1 cellular context compared by ENCODE assay signal in genomic region chr16:67666032-67666537, GRCh38.
TF ChIP-seq lines count a peak whose summit lies in the region.

No MANE protein-coding gene starts in this region.

TF ChIP-seq in HepG2, 621 proteins besides CTCF, POLR2A, EP300 and RAD21 (continued from another document and continues in another):
- TF ChIP-seq REST (IDR thresholded peaks at IDR 0.05; ENCODE audit: borderline replicate concordance in 1 of 2, low read depth in 1 of 2, low read length in 2 of 2) (no peak), EEA1 (CRISPR knock-in tag; IDR thresholded peaks at IDR 0.05; ENCODE audit: borderline replicate concordance) (no peak; the same call in 1 of the 2 replicates), EED (CRISPR knock-in tag; IDR thresholded peaks at IDR 0.05) (no peak), FOXM1 (CRISPR knock-in tag; IDR thresholded peaks at IDR 0.05) (no peak), NFKB2 (CRISPR knock-in tag; IDR thresholded peaks at IDR 0.05; ENCODE audit: borderline replicate concordance) (no peak; the same call in 1 of the 2 replicates), ZNF761 (CRISPR knock-in tag; conservative IDR thresholded peaks at IDR 0.05) (peak; percentile 94), ZNF841 (CRISPR knock-in tag; IDR thresholded peaks at IDR 0.05; ENCODE audit: borderline replicate concordance) (no peak), TOE1 (CRISPR knock-in tag; IDR thresholded peaks at IDR 0.05) (no peak; the same call in 1 of the 2 replicates), PBX3 (CRISPR knock-in tag; IDR thresholded peaks at IDR 0.05; ENCODE audit: borderline replicate concordance) (no peak), IRX3 (CRISPR knock-in tag; IDR thresholded peaks at IDR 0.05; ENCODE audit: borderline replicate concordance, low read depth) (no peak; the same call in 1 of the 2 replicates), ZNF468 (CRISPR knock-in tag; IDR thresholded peaks at IDR 0.05) (no peak), RAD51 (IDR thresholded peaks at IDR 0.05; ENCODE audit: borderline replicate concordance) (no peak), ZBTB14 (CRISPR knock-in tag; IDR thresholded peaks at IDR 0.05) (no peak), ZNF703 (CRISPR knock-in tag; IDR thresholded peaks at IDR 0.05; ENCODE audit: borderline replicate concordance) (peak; percentile 73; the same call in 1 of the 2 replicates), SNAPC5 (CRISPR knock-in tag; IDR thresholded peaks at IDR 0.05; ENCODE audit: borderline replicate concordance) (no peak), FOXA3 (CRISPR knock-in tag; IDR thresholded peaks at IDR 0.05) (no peak), NR3C1 (CRISPR knock-in tag; IDR thresholded peaks at IDR 0.05) (no peak), ISL2 (CRISPR knock-in tag; IDR thresholded peaks at IDR 0.05) (no peak; the same call in 1 of the 2 replicates), CHD2 (IDR thresholded peaks at IDR 0.05; ENCODE audit: low read depth, low read length) (no peak), DZIP1 (CRISPR knock-in tag; IDR thresholded peaks at IDR 0.05) (peak; percentile 93), HNF1B (CRISPR knock-in tag; IDR thresholded peaks at IDR 0.05) (no peak), HMGA1 (CRISPR knock-in tag; conservative IDR thresholded peaks at IDR 0.05) (no peak), MAX (IDR thresholded peaks at IDR 0.05) (peak; percentile 80; the same call in 1 of the 2 replicates), ZNF263 (CRISPR knock-in tag; IDR thresholded peaks at IDR 0.05) (no peak), HNF4G (IDR thresholded peaks at IDR 0.05; ENCODE audit: borderline replicate concordance, low read depth, low read length) (peak; percentile 46; the same call in 1 of the 2 replicates), HNF4G (CRISPR knock-in tag; IDR thresholded peaks at IDR 0.05; ENCODE audit: borderline replicate concordance, low read depth) (no peak), ZBTB42 (CRISPR knock-in tag; IDR thresholded peaks at IDR 0.05) (peak; percentile 66; the same call in 1 of the 2 replicates), MAFF (IDR thresholded peaks at IDR 0.05; ENCODE audit: low read depth, low read length) (no peak), NFATC3 (CRISPR knock-in tag; IDR thresholded peaks at IDR 0.05) (no peak), NFE2L2 (IDR thresholded peaks at IDR 0.05; ENCODE audit: low read length) (no peak), BCL6 (CRISPR knock-in tag; IDR thresholded peaks at IDR 0.05) (no peak; the same call in 1 of the 2 replicates), ZNF33A (CRISPR knock-in tag; IDR thresholded peaks at IDR 0.05; ENCODE audit: borderline replicate concordance) (no peak), SMAD1 (CRISPR knock-in tag; IDR thresholded peaks at IDR 0.05; ENCODE audit: borderline replicate concordance, low read depth) (no peak), LCORL (IDR thresholded peaks at IDR 0.05) (no peak), LCORL (CRISPR knock-in tag; IDR thresholded peaks at IDR 0.05) (peak; percentile 62; the same call in 1 of the 2 replicates), ATAD3A (CRISPR knock-in tag; IDR thresholded peaks at IDR 0.05) (no peak), CCAR2 (optimal IDR thresholded peaks at IDR 0.05; ENCODE audit: low read depth, low read length) (no peak), SP1 (IDR thresholded peaks at IDR 0.05) (no peak), SP1 (CRISPR knock-in tag; IDR thresholded peaks at IDR 0.05) (peak; percentile 14; the same call in 1 of the 2 replicates), CAMTA2 (CRISPR knock-in tag; IDR thresholded peaks at IDR 0.05; ENCODE audit: borderline replicate concordance) (peak; percentile 70; the same call in 1 of the 2 replicates), RARG (CRISPR knock-in tag; IDR thresholded peaks at IDR 0.05; ENCODE audit: low read depth) (no peak), SRF (IDR thresholded peaks at IDR 0.05; ENCODE audit: low read depth, low read length) (no peak), ZBTB25 (CRISPR knock-in tag; IDR thresholded peaks at IDR 0.05) (peak; percentile 87; the same call in 1 of the 2 replicates), PAWR (CRISPR knock-in tag; IDR thresholded peaks at IDR 0.05; ENCODE audit: borderline replicate concordance) (no peak), RBFOX2 (IDR thresholded peaks at IDR 0.05; ENCODE audit: low read depth, low read length) (no peak), MTA1 (CRISPR knock-in tag; IDR thresholded peaks at IDR 0.05; ENCODE audit: borderline replicate concordance) (peak; percentile 70; the same call in 1 of the 2 replicates), ZNF136 (CRISPR knock-in tag; IDR thresholded peaks at IDR 0.05; ENCODE audit: low read depth) (no peak; the same call in 1 of the 2 replicates), SETDB1 (CRISPR knock-in tag; IDR thresholded peaks at IDR 0.05; ENCODE audit: borderline replicate concordance) (no peak), ZNF747 (CRISPR knock-in tag; IDR thresholded peaks at IDR 0.05; ENCODE audit: borderline replicate concordance) (no peak), EHMT2 (IDR thresholded peaks at IDR 0.05; ENCODE audit: borderline replicate concordance, low read depth, low read length) (no peak), ZNF816 (CRISPR knock-in tag; IDR thresholded peaks at IDR 0.05; ENCODE audit: borderline replicate concordance) (no peak), FOXK2 (IDR thresholded peaks at IDR 0.05) (no peak), ATF3 (CRISPR knock-in tag; IDR thresholded peaks at IDR 0.05) (no peak), XBP1 (CRISPR knock-in tag; IDR thresholded peaks at IDR 0.05) (no peak), RFX1 (IDR thresholded peaks at IDR 0.05) (no peak), ELK4 (CRISPR knock-in tag; IDR thresholded peaks at IDR 0.05; ENCODE audit: borderline replicate concordance) (no peak), GABPA (IDR thresholded peaks at IDR 0.05; ENCODE audit: low read depth, low read length) (no peak), GABPA (CRISPR knock-in tag; IDR thresholded peaks at IDR 0.05; ENCODE audit: low read depth) (peak; percentile 53), ZNF503 (CRISPR knock-in tag; IDR thresholded peaks at IDR 0.05) (0 out of 2 replicates have a peak, but pooled peaks have one; percentile 42)
